Comparison of ENCODE assay signal across 17 cellular contexts in the genomic region with DNA sequence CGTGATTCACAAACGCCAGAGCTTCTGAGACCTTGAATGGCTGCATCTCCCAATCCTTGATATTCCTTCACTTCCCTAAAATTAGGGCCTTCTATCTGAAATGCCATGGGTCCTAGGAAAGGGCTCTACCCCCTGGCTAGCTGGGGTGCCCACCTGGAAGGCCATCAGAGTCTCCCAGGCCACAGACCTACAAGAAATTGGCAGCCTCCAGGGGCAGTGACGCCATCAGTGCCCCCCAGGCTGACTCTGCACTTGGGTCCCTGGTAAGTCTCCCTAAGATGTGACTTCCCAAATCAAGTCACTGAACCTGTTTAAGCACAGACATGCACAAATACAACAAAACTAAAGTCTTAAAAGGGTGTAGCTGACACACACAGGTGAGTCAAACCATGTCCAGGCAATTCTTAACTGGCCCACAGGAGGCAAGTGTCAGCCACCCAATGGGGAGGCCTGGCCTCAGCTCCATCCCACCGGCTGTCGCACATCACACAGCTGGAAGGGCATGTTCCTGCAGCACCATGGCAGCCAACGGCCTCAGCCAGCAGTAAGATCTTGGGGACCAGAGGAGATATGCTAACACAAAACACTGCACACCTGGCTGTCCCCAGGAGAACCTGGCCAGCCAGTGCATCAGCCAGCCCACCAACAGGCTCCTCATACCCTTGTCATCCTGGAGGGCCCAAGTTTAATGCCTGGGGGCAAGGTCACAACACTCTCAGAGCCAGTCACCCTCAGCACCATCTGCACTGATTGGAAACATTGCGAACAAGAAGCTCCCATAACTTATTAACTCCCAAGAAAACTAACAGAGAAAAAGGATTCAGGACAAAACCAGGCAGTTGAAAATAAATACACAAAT. TPM values are rescaled to one million over a fixed set of nuclear protein-coding genes. Genes with fewer than 3 reads are reported as not detected.
DNase-seq lines count a peak whose midpoint lies in the region; ATAC-seq and TF ChIP-seq lines count a peak whose summit lies in the region.
"Had no signal": no experiment of that assay in that cellular context is flagged by ENCODE, and none has a peak within 500 bp of the region (broad histone marks: within the 10 kb centered on the region; RNA-seq: fewer than 3 reads in every experiment).

No MANE protein-coding gene starts in this region.

- H2AFZ ChIP-seq in mammary epithelial cell (ENCODE audit: low read depth, low read length) = no peak overlapping the region

- DNase-seq in mammary epithelial cell (peak; percentile 44), breast epithelium (ENCODE audit: low spot score in 2 of 2) (no peak), lower leg skin (ENCODE audit: low spot score in 2 of 2) (peak; percentile 8 to 73), SHP77 (lab: John Stamatoyannopoulos, UW) (no peak), NCI-H1092 treated with DMSO at 0.1 percent for 48 hours (lab: John Stamatoyannopoulos, UW) (no peak)
- DNase-seq: BE2C; CD4-positive, CD25-positive, alpha-beta regulatory T cell; COR-L47; NCI-H1105; NCI-H1694; NCI-H2081 treated with DMSO at 0.1 percent for 48 hours; NCI-H446 treated with DMSO at 0.1 percent for 48 hours; Peyer's patch had no signal

- no peak for TF ChIP-seq POLR2A in breast epithelium (IDR thresholded peaks at IDR 0.05)
- no peak for TF ChIP-seq POLR2A in lower leg skin (IDR thresholded peaks at IDR 0.05)

- H3K36me3 ChIP-seq in mammary epithelial cell (ENCODE audit: insufficient read depth, low read length) (peaks cover 3% of the 10 kb centered on the region), breast epithelium (no peaks in the 10 kb centered on the region), esophagus (ENCODE audit: control insufficient read depth in 2 of 2, insufficient read depth in 2 of 2, low read length in 1 of 2) (peaks cover 0 to 2% of the 10 kb centered on the region in 2 donors)
- H3K36me3 ChIP-seq: BE2C, HAP-1, Peyer's patch had no signal

- no peak overlapping the region for H3K4me2 ChIP-seq in mammary epithelial cell (ENCODE audit: insufficient read depth, low read depth, low read length)

- TF ChIP-seq CTCF in mammary epithelial cell (conservative IDR thresholded peaks at IDR 0.05 in 1 of 2, IDR thresholded peaks at IDR 0.05 in 1 of 2; ENCODE audit: extremely low read depth in 1 of 2, insufficient read depth in 1 of 2, low read depth in 1 of 2, low read length in 2 of 2) (no peak), breast epithelium (IDR thresholded peaks at IDR 0.05) (no peak), lower leg skin (IDR thresholded peaks at IDR 0.05) (no peak)

- no peaks in the 10 kb centered on the region for H3K27me3 ChIP-seq in mammary epithelial cell (ENCODE audit: insufficient read depth, low read length)
- H3K27me3 ChIP-seq in breast epithelium = no peaks in the 10 kb centered on the region
- H3K27me3 ChIP-seq in esophagus (ENCODE audit: control insufficient read depth in 1 of 2, insufficient read depth in 2 of 2, low read length in 2 of 2) = no peaks in the 10 kb centered on the region
- H3K27me3 ChIP-seq: BE2C had no signal

- H3K4me1 ChIP-seq in mammary epithelial cell (ENCODE audit: insufficient read depth, low read length) (peaks cover 31% of the 10 kb centered on the region), breast epithelium (no peaks in the 10 kb centered on the region), esophagus (ENCODE audit: control insufficient read depth in 2 of 2, insufficient read depth in 2 of 2, low read length in 1 of 2) (peaks cover 9 to 30% of the 10 kb centered on the region in 2 donors)
- H3K4me1 ChIP-seq: BE2C, HAP-1 had no signal

- H3K9me3 ChIP-seq in mammary epithelial cell (replicated peaks; ENCODE audit: insufficient read depth, low read length) (no peaks in the 10 kb centered on the region), breast epithelium (no peaks in the 10 kb centered on the region), esophagus (ENCODE audit: control insufficient read depth in 2 of 2, insufficient read depth in 1 of 2, low read depth in 1 of 2, low read length in 1 of 2) (no peaks in the 10 kb centered on the region)
- H3K9me3 ChIP-seq: BE2C, HAP-1, Peyer's patch had no signal

- peaks cover 3% of the 10 kb centered on the region for H4K20me1 ChIP-seq in mammary epithelial cell (ENCODE audit: insufficient read depth, low read length)

- 72% methylated on average over 7 of the region's 7 CpGs for WGBS in mammary epithelial cell (ENCODE audit: low coverage, missing lambda C conversion rate)
- WGBS in esophagus, 2 donors = 67 to 77% methylated on average over 7 of the region's 7 CpGs
- WGBS in lower leg skin, 2 donors = 68% methylated on average over 7 of the region's 7 CpGs

- H3K9ac ChIP-seq in mammary epithelial cell (ENCODE audit: insufficient read depth, low read length) = no peak overlapping the region

- in situ Hi-C loops in mammary epithelial cell (cut with MboI; ENCODE audit: low sequenced_read_pairs in 2 of 2) = no loop called here

- intact Hi-C loops in mammary epithelial cell (cut with micrococcal nuclease) (no loop called here), breast epithelium (cut with DNase I; ENCODE audit: low total_unique reads) (no loop called here), lower leg skin (cut with DNase I; ENCODE audit: low total_unique reads) (no loop called here)

- ATAC-seq in GM19023 (IDR thresholded peaks at IDR 0.05; ENCODE audit: unreplicated experiment) = no peak
- ATAC-seq: Right ventricle myocardium inferior had no signal

- H3K27ac ChIP-seq in mammary epithelial cell (ENCODE audit: insufficient read depth, low read depth, low read length) = no peak overlapping the region
- H3K27ac ChIP-seq in breast epithelium = no peak overlapping the region
- peak overlapping the region; percentile 64 to 88 for H3K27ac ChIP-seq in esophagus (ENCODE audit: low read depth in 2 of 2, low read length in 1 of 2)
- H3K27ac ChIP-seq: Peyer's patch had no signal

- BruUV-seq in mammary epithelial cell (replicated peaks; lab: Mats Ljungman, UMichigan) = no TSS peak

- dilution Hi-C loops in mammary epithelial cell (cut with HindIII; ENCODE audit: low sequenced_read_pairs) = no loop called here

- H3K79me2 ChIP-seq in mammary epithelial cell (ENCODE audit: insufficient read depth, low read length) = peaks cover 83% of the 10 kb centered on the region

- CTCF ChIA-PET in mammary epithelial cell (lab: Charles Lee; ENCODE audit: low non-redundant PET) = no interaction called here

- H3K4me3 ChIP-seq in mammary epithelial cell (replicated peaks in 1 of 3; ENCODE audit: insufficient read depth in 1 of 3, low read depth in 2 of 3, low read length in 3 of 3) (no peak overlapping the region), breast epithelium (no peak overlapping the region), esophagus (ENCODE audit: low read depth in 1 of 2, low read length in 2 of 2) (no peak overlapping the region), lower leg skin (ENCODE audit: low read depth, poor library complexity, severe bottlenecking) (no peak overlapping the region)
- H3K4me3 ChIP-seq: HAP-1, Peyer's patch had no signal

RNA-seq across cellular contexts. Expression of gene PARD6G, which starts 5.2 kb away (rescaled TPM):
- total RNA-seq in mammary epithelial cell (10 to 100 TPM; 34.9 to 35.7 TPM), breast epithelium (10 to 100 TPM in 2 of 3 donors, 1 to 10 TPM in 1; 1.9 to 14.4 (median 13.8) TPM), lower leg skin (100 to 1,000 TPM in 2 of 4 donors, 10 to 100 TPM in 2; 89.6 to 122 (median 101) TPM)
- polyA plus RNA-seq in mammary epithelial cell (16.6 TPM), esophagus (10 to 100 TPM; 10.9 to 15.9 TPM)
- polyA minus RNA-seq in mammary epithelial cell = 51.2 TPM

Comparison
In these comparisons a context has a peak if more than half of its experiments do, and no peak if none do; other contexts are left out.
1. DNase-seq: peak in mammary epithelial cell (single experiment) and lower leg skin (2 of 2); none in breast epithelium (0 of 2), SHP77 (0 of 2) and NCI-H1092 treated with DMSO at 0.1 percent for 48 hours (single experiment).
2. H3K27ac ChIP-seq: peak in esophagus (2 of 2); none in mammary epithelial cell (single experiment) and breast epithelium (0 of 2).